ENCODE assay signal across 21 cellular contexts in genomic region chr7:17236603-17237002, GRCh38.
DNase-seq lines count a peak whose midpoint lies in the region; ATAC-seq and TF ChIP-seq lines count a peak whose summit lies in the region.
"Had no signal": no experiment of that assay in that cellular context is flagged by ENCODE, and none has a peak within 500 bp of the region (broad histone marks: within the 10 kb centered on the region; RNA-seq: fewer than 3 reads in every experiment).

No MANE protein-coding gene starts in this region.

- H2BK120ac ChIP-seq in mesendoderm (ENCODE audit: low read depth, low read length) = peak overlapping the region; percentile 12

- no peak overlapping the region for H2AK5ac ChIP-seq in mesendoderm (ENCODE audit: low read length)

- H3K27ac ChIP-seq in PC-3 (ENCODE audit: low read length) = no peak overlapping the region
- H3K27ac ChIP-seq in mesendoderm (ENCODE audit: low read depth, low read length) = no peak overlapping the region
- H3K27ac ChIP-seq: coronary artery, ovary, SK-N-MC, tibial artery had no signal

- CTCF ChIA-PET in Calu3 (lab: Charles Lee) = no interaction called here
- CTCF ChIA-PET in PC-3 (lab: Charles Lee) = no interaction called here

- H3K9me2 ChIP-seq in PC-3 (replicated peaks; ENCODE audit: low read length) = no peaks in the 10 kb centered on the region

- no peak overlapping the region for H2AFZ ChIP-seq in PC-3 (ENCODE audit: low read length)

- H2BK15ac ChIP-seq in mesendoderm (replicated peaks; ENCODE audit: low read depth) = no peak overlapping the region

- H3K9ac ChIP-seq in PC-3 (ENCODE audit: low read length) (no peak overlapping the region), mesendoderm (ENCODE audit: low read length) (no peak overlapping the region)

- H3F3A ChIP-seq in PC-3 (ENCODE audit: low read length, unreplicated experiment) = peaks cover 5% of the 10 kb centered on the region

- no peak overlapping the region for H3K4ac ChIP-seq in mesendoderm (ENCODE audit: low read depth, low read length)

- H3K4me3 Mint-ChIP-seq in Calu3 (ENCODE audit: low read depth, unreplicated experiment) = no peak overlapping the region
- no peak overlapping the region for H3K4me3 Mint-ChIP-seq in central memory CD8-positive, alpha-beta T cell
- H3K4me3 Mint-ChIP-seq: HFFc6 had no signal

- H3K27me3 ChIP-seq in PC-3 (ENCODE audit: low read length) (no peaks in the 10 kb centered on the region), mesendoderm (ENCODE audit: insufficient read depth, low read length, poor library complexity) (no peaks in the 10 kb centered on the region)
- H3K27me3 ChIP-seq: ovary, tibial artery had no signal

- no peak overlapping the region for H4K8ac ChIP-seq in mesendoderm (ENCODE audit: low read depth, low read length)

- H3K4me3 ChIP-seq in PC-3 (ENCODE audit: low read length) (no peak overlapping the region), mesendoderm (ENCODE audit: low read length) (no peak overlapping the region)
- H3K4me3 ChIP-seq: coronary artery, ovary, SK-N-MC, tibial artery had no signal

- H3K36me3 Mint-ChIP-seq in Calu3 (ENCODE audit: insufficient read depth, unreplicated experiment) = peaks cover 11% of the 10 kb centered on the region
- peaks cover 15% of the 10 kb centered on the region for H3K36me3 Mint-ChIP-seq in central memory CD8-positive, alpha-beta T cell (ENCODE audit: insufficient read depth)

- no peak overlapping the region for H4K5ac ChIP-seq in mesendoderm (ENCODE audit: low read length)

- no peaks in the 10 kb centered on the region for H3K79me1 ChIP-seq in mesendoderm (ENCODE audit: low read length)

- DNase-seq in Calu3 (no peak), PC-3 (peak; percentile 50), mesendoderm (no peak), Ammon's horn (ENCODE audit: low spot score) (no peak), NCI-H526 (lab: John Stamatoyannopoulos, UW) (no peak), AML-193 (lab: John Stamatoyannopoulos, UW) (no peak)
- DNase-seq in central memory CD8-positive, alpha-beta T cell (ENCODE audit: low spot score in 2 of 2) = no peak
- DNase-seq: activated CD4-positive, alpha-beta T cell treated with anti-CD3 and anti-CD28 coated beads, Interleukin-2, amount 50 U/mL, for 4 hours; activated T-cell treated with anti-CD3 and anti-CD28 coated beads, Interleukin-2, amount 50 U/mL, for 48 hours; amniotic stem cell; HFFc6; kidney glomerular epithelial cell; NCI-H2029 treated with DMSO at 0.1 percent for 48 hours; NCI-H510A treated with DMSO at 0.1 percent for 48 hours; ovary; stimulated activated CD4-positive, alpha-beta T cell treated with anti-CD3 and anti-CD28 coated beads, Interleukin-4, amount 100 ng/mL, for 1 hour; stimulated activated CD8-positive, alpha-beta memory T cell treated with anti-CD3 and anti-CD28 coated beads, Interleukin-4, amount 100 ng/mL, for 48 hours; tibial artery had no signal

- H3K36me3 ChIP-seq in PC-3 (ENCODE audit: low read depth, low read length) = no peaks in the 10 kb centered on the region
- H3K36me3 ChIP-seq in mesendoderm (ENCODE audit: control insufficient read depth, insufficient read depth, low read length) = no peaks in the 10 kb centered on the region
- H3K36me3 ChIP-seq: ovary, tibial artery had no signal

- H3K4me1 ChIP-seq in PC-3 (ENCODE audit: insufficient read depth, low read length) (peaks cover 41% of the 10 kb centered on the region), mesendoderm (ENCODE audit: control insufficient read depth, low read depth, low read length) (no peaks in the 10 kb centered on the region)

- H3K79me2 ChIP-seq in PC-3 (ENCODE audit: low read length) (no peaks in the 10 kb centered on the region), mesendoderm (ENCODE audit: control insufficient read depth, insufficient read depth, low read length) (no peaks in the 10 kb centered on the region)

- H4K20me1 ChIP-seq in PC-3 (ENCODE audit: low read length) = no peaks in the 10 kb centered on the region

- intact Hi-C loops in Calu3 (cut with micrococcal nuclease; ENCODE audit: unreplicated experiment) = no loop called here
- intact Hi-C loops in PC-3 (cut with micrococcal nuclease) = no loop called here

- H3K4me2 ChIP-seq in PC-3 (ENCODE audit: low read length) (no peak overlapping the region), mesendoderm (ENCODE audit: low read length) (no peak overlapping the region)

- no peak for ATAC-seq in PC-3
- no peak for ATAC-seq in central memory CD8-positive, alpha-beta T cell (replicated peaks; ENCODE audit: extremely low read depth, poor library complexity, severe bottlenecking)
- ATAC-seq in GM21786 (IDR thresholded peaks at IDR 0.05; ENCODE audit: unreplicated experiment) = no peak

- BruUV-seq in Calu3 (replicated peaks; lab: Mats Ljungman, UMichigan) (no TSS peak), PC-3 (replicated peaks; lab: Mats Ljungman, UMichigan) (no TSS peak)

- POLR2A ChIA-PET in PC-3 (lab: Charles Lee; ENCODE audit: unreplicated experiment) = no interaction called here

- H3K27ac Mint-ChIP-seq in Calu3 (ENCODE audit: unreplicated experiment) = peak overlapping the region; percentile 52
- peak overlapping the region; percentile 98 for H3K27ac Mint-ChIP-seq in central memory CD8-positive, alpha-beta T cell (ENCODE audit: low read depth)

- no CpG with 5 or more reads among the region's 1 CpG for WGBS in mesendoderm (ENCODE audit: extremely low coverage, insufficient coverage, low lambda C conversion rate)

- no peak overlapping the region for H3K18ac ChIP-seq in mesendoderm (ENCODE audit: low read length)

- peaks cover 83% of the 10 kb centered on the region for H3K4me1 Mint-ChIP-seq in Calu3 (ENCODE audit: low read depth, unreplicated experiment)
- peaks cover 29% of the 10 kb centered on the region for H3K4me1 Mint-ChIP-seq in central memory CD8-positive, alpha-beta T cell

- H3K27me3 Mint-ChIP-seq in Calu3 (ENCODE audit: unreplicated experiment) = peaks cover 12% of the 10 kb centered on the region
- no peaks in the 10 kb centered on the region for H3K27me3 Mint-ChIP-seq in central memory CD8-positive, alpha-beta T cell

- no peak overlapping the region for H3K23ac ChIP-seq in mesendoderm (ENCODE audit: low read length)

- no peak for TF ChIP-seq CTCF in Calu3 (IDR thresholded peaks at IDR 0.05; ENCODE audit: unreplicated experiment)
- TF ChIP-seq CTCF in PC-3 (conservative IDR thresholded peaks at IDR 0.05; ENCODE audit: low read depth, low read length) = no peak

- H3K56ac ChIP-seq in mesendoderm (ENCODE audit: low read length) = no peak overlapping the region

- H3K9me3 Mint-ChIP-seq in Calu3 (ENCODE audit: low read depth, unreplicated experiment) = peaks cover 3% of the 10 kb centered on the region
- H3K9me3 Mint-ChIP-seq in central memory CD8-positive, alpha-beta T cell = no peaks in the 10 kb centered on the region
- H3K9me3 Mint-ChIP-seq: HFFc6 had no signal

- no peak overlapping the region for H2BK5ac ChIP-seq in mesendoderm (ENCODE audit: low read length)

- H3K9me3 ChIP-seq in PC-3 (ENCODE audit: low read length) = no peaks in the 10 kb centered on the region
- H3K9me3 ChIP-seq: ovary, tibial artery had no signal
